24 cellular contexts compared by ENCODE assay signal in genomic region chr5:135720191-135720590, GRCh38.
DNase-seq lines count a peak whose midpoint lies in the region; TF ChIP-seq lines count a peak whose summit lies in the region.
"Had no signal": no experiment of that assay in that cellular context is flagged by ENCODE, and none has a peak within 500 bp of the region (broad histone marks: within the 10 kb centered on the region; RNA-seq: fewer than 3 reads in every experiment).

No MANE protein-coding gene starts in this region.

- 91 to 100% methylated on average over 1 to 2 of the region's 2 CpGs for WGBS in endodermal cell (ENCODE audit: insufficient coverage in 1 of 2, insufficient read length in 1 of 2), 2 experiments
- 83% methylated on average over 2 of the region's 2 CpGs for WGBS in suprapubic skin

- H3K9ac ChIP-seq in endodermal cell (ENCODE audit: extremely low read depth, low read length, poor library complexity, severe bottlenecking), result no peak overlapping the region

- H3K4me1 ChIP-seq in endodermal cell (ENCODE audit: control insufficient read depth, insufficient read depth, low read length) (peaks cover 8% of the 10 kb centered on the region), suprapubic skin (peaks cover 9% of the 10 kb centered on the region)

- H3K4me1 Mint-ChIP-seq in activated naive CD4-positive, alpha-beta T cell treated with anti-CD3 and anti-CD28 coated beads, Interleukin-2, amount 50 U/mL, for 24 hours, result no peaks in the 10 kb centered on the region
- H3K4me1 Mint-ChIP-seq in activated naive CD4-positive, alpha-beta T cell treated with anti-CD3 and anti-CD28 coated beads, Interleukin-2, amount 10 ng/mL, durations not matched to agents 7 days and 5 days, result no peaks in the 10 kb centered on the region
- peaks cover 28% of the 10 kb centered on the region for H3K4me1 Mint-ChIP-seq in endodermal cell
- no peaks in the 10 kb centered on the region for H3K4me1 Mint-ChIP-seq in nephron progenitor cell
- H3K4me1 Mint-ChIP-seq: B cell; CD4-positive, alpha-beta memory T cell; CD4-positive, CD25-positive, alpha-beta regulatory T cell; CD8-positive, alpha-beta memory T cell had no signal

- H3K36me3 Mint-ChIP-seq in activated naive CD4-positive, alpha-beta T cell treated with anti-CD3 and anti-CD28 coated beads, Interleukin-2, amount 50 U/mL, for 24 hours, result no peaks in the 10 kb centered on the region
- H3K36me3 Mint-ChIP-seq in activated naive CD4-positive, alpha-beta T cell treated with anti-CD3 and anti-CD28 coated beads, Interleukin-2, amount 10 ng/mL, durations not matched to agents 7 days and 5 days, result no peaks in the 10 kb centered on the region
- H3K36me3 Mint-ChIP-seq in endodermal cell (ENCODE audit: low read depth) (no peaks in the 10 kb centered on the region), nephron progenitor cell (ENCODE audit: low read depth) (no peaks in the 10 kb centered on the region)
- H3K36me3 Mint-ChIP-seq: CD4-positive, alpha-beta memory T cell; CD4-positive, CD25-positive, alpha-beta regulatory T cell; CD8-positive, alpha-beta memory T cell had no signal

- H3K27me3 Mint-ChIP-seq in activated naive CD4-positive, alpha-beta T cell treated with anti-CD3 and anti-CD28 coated beads, Interleukin-2, amount 50 U/mL, for 24 hours, result no peaks in the 10 kb centered on the region
- H3K27me3 Mint-ChIP-seq in activated naive CD4-positive, alpha-beta T cell treated with anti-CD3 and anti-CD28 coated beads, Interleukin-2, amount 10 ng/mL, durations not matched to agents 7 days and 5 days, result peaks cover 3% of the 10 kb centered on the region
- peaks cover 27% of the 10 kb centered on the region for H3K27me3 Mint-ChIP-seq in endodermal cell (ENCODE audit: insufficient read depth)
- peaks cover 4% of the 10 kb centered on the region for H3K27me3 Mint-ChIP-seq in nephron progenitor cell (ENCODE audit: low read depth, poor library complexity)
- H3K27me3 Mint-ChIP-seq: CD4-positive, CD25-positive, alpha-beta regulatory T cell had no signal

- H3K4me3 Mint-ChIP-seq in activated naive CD4-positive, alpha-beta T cell treated with anti-CD3 and anti-CD28 coated beads, Interleukin-2, amount 50 U/mL, for 24 hours, result no peak overlapping the region
- H3K4me3 Mint-ChIP-seq in activated naive CD4-positive, alpha-beta T cell treated with anti-CD3 and anti-CD28 coated beads, Interleukin-2, amount 10 ng/mL, durations not matched to agents 7 days and 5 days, result no peak overlapping the region
- H3K4me3 Mint-ChIP-seq in endodermal cell, result no peak overlapping the region
- no peak overlapping the region for H3K4me3 Mint-ChIP-seq in nephron progenitor cell
- H3K4me3 Mint-ChIP-seq: B cell; CD4-positive, alpha-beta memory T cell; CD4-positive, CD25-positive, alpha-beta regulatory T cell; CD8-positive, alpha-beta memory T cell had no signal

- no peak for TF ChIP-seq EP300 in suprapubic skin (IDR thresholded peaks at IDR 0.05)

- peak overlapping the region; percentile 10 for H3K27ac Mint-ChIP-seq in activated naive CD4-positive, alpha-beta T cell treated with anti-CD3 and anti-CD28 coated beads, Interleukin-2, amount 50 U/mL, for 24 hours
- H3K27ac Mint-ChIP-seq in activated naive CD4-positive, alpha-beta T cell treated with anti-CD3 and anti-CD28 coated beads, Interleukin-2, amount 10 ng/mL, durations not matched to agents 7 days and 5 days, result no peak overlapping the region
- H3K27ac Mint-ChIP-seq in endodermal cell, result peak overlapping the region; percentile 48
- H3K27ac Mint-ChIP-seq in nephron progenitor cell, result peak overlapping the region; percentile 38
- H3K27ac Mint-ChIP-seq: B cell; CD4-positive, alpha-beta memory T cell; CD4-positive, CD25-positive, alpha-beta regulatory T cell; CD8-positive, alpha-beta memory T cell had no signal

- H3K36me3 ChIP-seq in endodermal cell (ENCODE audit: control insufficient read depth, insufficient read depth, low read length), result no peaks in the 10 kb centered on the region
- H3K36me3 ChIP-seq in suprapubic skin, result no peaks in the 10 kb centered on the region

- H3K27ac ChIP-seq in endodermal cell (ENCODE audit: low read depth, low read length), result no peak overlapping the region
- H3K27ac ChIP-seq in suprapubic skin, result no peak overlapping the region
- H3K27ac ChIP-seq: 22Rv1, A549 had no signal

- H3K27me3 ChIP-seq in endodermal cell (ENCODE audit: control insufficient read depth, insufficient read depth, low read length, poor library complexity, severe bottlenecking) (no peaks in the 10 kb centered on the region), suprapubic skin (no peaks in the 10 kb centered on the region)

- H3K9me3 ChIP-seq in endodermal cell (ENCODE audit: control insufficient read depth, low read length), result no peaks in the 10 kb centered on the region
- H3K9me3 ChIP-seq in suprapubic skin, result no peaks in the 10 kb centered on the region
- H3K9me3 ChIP-seq: A549 had no signal

- DNase-seq in activated naive CD4-positive, alpha-beta T cell treated with anti-CD3 and anti-CD28 coated beads, Interleukin-2, amount 10 ng/mL, durations not matched to agents 7 days and 5 days, result no peak
- DNase-seq in endodermal cell, result no peak
- no peak for DNase-seq in nephron progenitor cell
- DNase-seq in suprapubic skin (ENCODE audit: low spot score in 2 of 2), result peak; percentile 35 to 77
- no peak for DNase-seq in iPS-NIHi7 (ENCODE audit: extremely low spot score)
- DNase-seq in activated CD4-positive, alpha-beta T cell treated with anti-CD3 and anti-CD28 coated beads for 4 hours, result no peak
- no peak for DNase-seq in stimulated activated CD4-positive, alpha-beta T cell treated with anti-CD3 and anti-CD28 coated beads, Interleukin-12 subunit alpha, Interleukin-12 subunit beta, amount 100 ng/mL, for 4 hours
- DNase-seq: AML-193; CD4-positive, alpha-beta memory T cell; CD4-positive, CD25-positive, alpha-beta regulatory T cell; CD8-positive, alpha-beta memory T cell; COR-L47; DMS 273 treated with DMSO at 0.1 percent for 48 hours; DMS153; DMS53; DMS79; DND-41; EL; GDM1 had no signal

- no peak for TF ChIP-seq POLR2A in suprapubic skin (IDR thresholded peaks at IDR 0.05)

- H3K4me3 ChIP-seq in endodermal cell (ENCODE audit: low read length) (no peak overlapping the region), suprapubic skin (no peak overlapping the region)
- H3K4me3 ChIP-seq: A549, GM12878 had no signal

- H3K9me3 Mint-ChIP-seq in activated naive CD4-positive, alpha-beta T cell treated with anti-CD3 and anti-CD28 coated beads, Interleukin-2, amount 50 U/mL, for 24 hours, result no peaks in the 10 kb centered on the region
- H3K9me3 Mint-ChIP-seq in activated naive CD4-positive, alpha-beta T cell treated with anti-CD3 and anti-CD28 coated beads, Interleukin-2, amount 10 ng/mL, durations not matched to agents 7 days and 5 days, result no peaks in the 10 kb centered on the region
- H3K9me3 Mint-ChIP-seq in endodermal cell (no peaks in the 10 kb centered on the region), nephron progenitor cell (no peaks in the 10 kb centered on the region)
- H3K9me3 Mint-ChIP-seq: CD4-positive, alpha-beta memory T cell; CD4-positive, CD25-positive, alpha-beta regulatory T cell; CD8-positive, alpha-beta memory T cell had no signal

- CTCF ChIA-PET in activated naive CD4-positive, alpha-beta T cell treated with anti-CD3 and anti-CD28 coated beads, Interleukin-2, amount 10 ng/mL, durations not matched to agents 7 days and 5 days (lab: Charles Lee), result interaction anchor here (0.6 kb wide), 1 partner anchor 168 kb away, joined by 4 read pairs; no protein-coding TSS in a partner anchor

- TF ChIP-seq CTCF in endodermal cell (conservative IDR thresholded peaks at IDR 0.05), result no peak
- TF ChIP-seq CTCF in nephron progenitor cell (IDR thresholded peaks at IDR 0.05), result no peak
- no peak for TF ChIP-seq CTCF in suprapubic skin (IDR thresholded peaks at IDR 0.05)

Comparison
In these comparisons a context has a peak if more than half of its experiments do, and no peak if none do; other contexts are left out.
1. DNase-seq: peak in suprapubic skin (2 of 2); none in activated naive CD4-positive, alpha-beta T cell treated with anti-CD3 and anti-CD28 coated beads, Interleukin-2, amount 10 ng/mL, durations not matched to agents 7 days and 5 days (single experiment), endodermal cell (single experiment), nephron progenitor cell (single experiment), iPS-NIHi7 (single experiment), activated CD4-positive, alpha-beta T cell treated with anti-CD3 and anti-CD28 coated beads for 4 hours (0 of 2) and stimulated activated CD4-positive, alpha-beta T cell treated with anti-CD3 and anti-CD28 coated beads, Interleukin-12 subunit alpha, Interleukin-12 subunit beta, amount 100 ng/mL, for 4 hours (single experiment).